ENCODE assay signal across 20 cellular contexts in genomic region chr1:53361541-53361961, GRCh38. TPM values are rescaled to one million over a fixed set of nuclear protein-coding genes. Genes with fewer than 3 reads are reported as not detected.
DNase-seq lines count a peak whose midpoint lies in the region; ATAC-seq, FAIRE-seq and TF ChIP-seq lines count a peak whose summit lies in the region.
"Had no signal": no experiment of that assay in that cellular context is flagged by ENCODE, and none has a peak within 500 bp of the region (broad histone marks: within the 10 kb centered on the region; RNA-seq: fewer than 3 reads in every experiment).

No MANE protein-coding gene starts in this region.

- no peak overlapping the region for H3K27ac ChIP-seq in K562 (ENCODE audit: extremely low read depth, low read depth, low read length)
- no peak overlapping the region for H3K27ac ChIP-seq in upper lobe of left lung
- no peak overlapping the region for H3K27ac ChIP-seq in MM.1S (ENCODE audit: low read length)
- H3K27ac ChIP-seq: BLaER1 treated with 17β-estradiol and CSF1 and Interleukin-3, amounts not matched to agents 10 nM and 100 nM; breast epithelium; transverse colon had no signal

- peaks cover 2% of the 10 kb centered on the region; the same call in 1 of the 2 replicates for H3K9me3 ChIP-seq in K562 (replicated peaks; ENCODE audit: control insufficient read depth, insufficient read depth, low read depth, low read length)
- H3K9me3 ChIP-seq in upper lobe of left lung, result peaks cover 0 to 9% (median 3%) of the 10 kb centered on the region in 4 donors
- no peaks in the 10 kb centered on the region for H3K9me3 ChIP-seq in MM.1S (replicated peaks; ENCODE audit: insufficient read depth, low read length)

- H4K20me1 ChIP-seq in K562 (replicated peaks; ENCODE audit: control insufficient read depth, insufficient read depth, low read length) (no peaks in the 10 kb centered on the region), MM.1S (ENCODE audit: insufficient read depth, low read length) (no peaks in the 10 kb centered on the region)
- H4K20me1 ChIP-seq: BLaER1 treated with 17β-estradiol and CSF1 and Interleukin-3, amounts not matched to agents 10 nM and 100 nM had no signal

- H3K36me3 ChIP-seq in K562 (ENCODE audit: control insufficient read depth, insufficient read depth, low read length) (no peaks in the 10 kb centered on the region), upper lobe of left lung (no peaks in the 10 kb centered on the region), MM.1S (replicated peaks; ENCODE audit: insufficient read depth, low read length) (no peaks in the 10 kb centered on the region)
- H3K36me3 ChIP-seq: breast epithelium, transverse colon had no signal

- H3K27me3 ChIP-seq in K562 (ENCODE audit: control insufficient read depth in 2 of 2, insufficient read depth in 2 of 2, low read length in 2 of 2) (peaks cover 5 to 14% of the 10 kb centered on the region in 2 experiments; a peak in 3 of 5 replicates), upper lobe of left lung (no peaks in the 10 kb centered on the region), MM.1S (replicated peaks; ENCODE audit: insufficient read depth, low read length) (no peaks in the 10 kb centered on the region)
- H3K27me3 ChIP-seq: BLaER1 treated with 17β-estradiol and CSF1 and Interleukin-3, amounts not matched to agents 10 nM and 100 nM; breast epithelium had no signal

- no peaks in the 10 kb centered on the region for H3F3A ChIP-seq in MM.1S (ENCODE audit: insufficient read depth, low read length)

- H3K4me2 ChIP-seq in K562 (ENCODE audit: insufficient read depth, low read length) (no peak overlapping the region), MM.1S (ENCODE audit: low read depth, low read length) (no peak overlapping the region)

- H2AFZ ChIP-seq in K562 (ENCODE audit: low read depth, low read length) (no peak overlapping the region), MM.1S (ENCODE audit: low read length) (no peak overlapping the region)

- FAIRE-seq in K562 (lab: Jason Lieb, UNC), result no peak
- FAIRE-seq: GM12878 had no signal

- CTCF ChIA-PET in K562 (lab: Yijun Ruan, JAX; ENCODE audit: low intra/inter-chr PET ratio), result no interaction called here

- H3K4me3 ChIP-seq in K562 (no peak overlapping the region), upper lobe of left lung (no peak overlapping the region), MM.1S (ENCODE audit: low read length) (no peak overlapping the region)
- H3K4me3 ChIP-seq: BLaER1 treated with 17β-estradiol and CSF1 and Interleukin-3, amounts not matched to agents 10 nM and 100 nM; breast epithelium; GM12878; mucosa of descending colon; transverse colon had no signal

- WGBS in K562 (ENCODE audit: insufficient coverage, low coverage, missing lambda C conversion rate), result 41% methylated on average over 3 of the region's 3 CpGs
- 73 to 77% methylated on average over 3 of the region's 3 CpGs for WGBS in upper lobe of left lung, 2 donors

- intact Hi-C loops in K562 (cut with micrococcal nuclease) (no loop called here), left colon (cut with DNase I, micrococcal nuclease) (no loop called here)

- no TSS peak for BruUV-seq in K562 (replicated peaks; lab: Mats Ljungman, UMichigan)

- H3K79me2 ChIP-seq in K562 (ENCODE audit: control insufficient read depth, insufficient read depth, low read length) (no peaks in the 10 kb centered on the region), MM.1S (ENCODE audit: low read length) (no peaks in the 10 kb centered on the region)

- no peak for TF ChIP-seq RAD21 in K562 (CRISPR knock-in tag; conservative IDR thresholded peaks at IDR 0.05 in 1 of 2, IDR thresholded peaks at IDR 0.05 in 1 of 2)

- TF ChIP-seq CTCF in K562 (IDR thresholded peaks at IDR 0.05 in 2 of 3, conservative IDR thresholded peaks at IDR 0.05 in 1 of 3; ENCODE audit: insufficient read depth in 2 of 3, low read depth in 1 of 3, low read length in 3 of 3), result no peak
- no peak for TF ChIP-seq CTCF in upper lobe of left lung (IDR thresholded peaks at IDR 0.05)
- TF ChIP-seq CTCF in MM.1S (IDR thresholded peaks at IDR 0.05; ENCODE audit: low read length), result no peak

- TF ChIP-seq POLR2A in K562 (conservative IDR thresholded peaks at IDR 0.05) (no peak), upper lobe of left lung (IDR thresholded peaks at IDR 0.05) (no peak)

- TF ChIP-seq EP300 in K562 (IDR thresholded peaks at IDR 0.05; ENCODE audit: low read length), result no peak
- TF ChIP-seq EP300 in upper lobe of left lung (IDR thresholded peaks at IDR 0.05), result no peak

- 0 out of 4 replicates have a peak overlapping the region, but pooled peaks of 1 of the 2 experiments have one; percentile 46 for H3K9ac ChIP-seq in K562 (ENCODE audit: insufficient read depth in 1 of 2, low read depth in 2 of 2, low read length in 2 of 2)
- no peak overlapping the region for H3K9ac ChIP-seq in MM.1S (ENCODE audit: low read length)

- ATAC-seq in K562, result no peak
- ATAC-seq in upper lobe of left lung (ENCODE audit: low FRiP score in 2 of 2), result peak; percentile 8 to 48
- ATAC-seq in HG02763 (IDR thresholded peaks at IDR 0.05; ENCODE audit: unreplicated experiment), result no peak
- no peak for ATAC-seq in left colon
- ATAC-seq: GM12878; mucosa of descending colon; stimulated activated naive CD8-positive, alpha-beta T cell treated with anti-CD3 and anti-CD28 coated beads, Interleukin-15, Interleukin-2, amounts not matched to agents 100 U/mL and 50 U/mL, for 24 hours had no signal

- H3K4me1 ChIP-seq in K562 (replicated peaks in 1 of 2; ENCODE audit: control insufficient read depth in 2 of 2, insufficient read depth in 2 of 2, low read length in 2 of 2) (no peaks in the 10 kb centered on the region; a peak in 2 of 5 replicates), upper lobe of left lung (peaks cover 0 to 9% (median 3%) of the 10 kb centered on the region in 4 donors), MM.1S (ENCODE audit: low read length) (no peaks in the 10 kb centered on the region)
- H3K4me1 ChIP-seq: breast epithelium, transverse colon had no signal

- POLR2A ChIA-PET in K562 (lab: Yijun Ruan, JAX), result interaction anchor here (1.8 kb wide), 1 partner anchor 19 kb away, joined by 4 read pairs; no protein-coding TSS in a partner anchor

- peak; percentile 39 for DNase-seq in activated effector memory CD4-positive, alpha-beta T cell treated with anti-CD3 and anti-CD28 coated beads, Interleukin-2, amount 50 U/mL, for 16 hours
- no peak for DNase-seq in activated effector memory CD4-positive, alpha-beta T cell treated with Interleukin-2 at 50 U/mL for 16 hours
- DNase-seq in K562 (ENCODE audit: extremely low read depth in 1 of 4, low spot score in 3 of 4), result no peak
- DNase-seq in mesenteric fat pad (ENCODE audit: low spot score), result peak; percentile 57
- peak in 1 of 2 donors; percentile 18 for DNase-seq in upper lobe of left lung
- DNase-seq in MM.1S, result no peak
- DNase-seq in left colon, result no peak
- DNase-seq: activated gamma-delta T cell; DND-41; glutamatergic neuron; KBM-7; SIG-M5; stimulated activated CD4-positive, alpha-beta T cell treated with anti-CD3 and anti-CD28 coated beads, Interleukin-4, amount 100 ng/mL, for 24 hours; stimulated activated naive CD8-positive, alpha-beta T cell treated with anti-CD3 and anti-CD28 coated beads, Interleukin-15, Interleukin-2, amounts not matched to agents 100 U/mL and 50 U/mL, for 24 hours; transverse colon had no signal

- no peaks in the 10 kb centered on the region for H3K9me1 ChIP-seq in K562 (ENCODE audit: control insufficient read depth, insufficient read depth, low read length)

- H3K9me2 ChIP-seq in MM.1S (replicated peaks; ENCODE audit: insufficient read depth, low read length), result no peaks in the 10 kb centered on the region

- in situ Hi-C loops in K562 (cut with MboI), result no loop called here

TF ChIP-seq in K562, 482 proteins besides CTCF, POLR2A, EP300 and RAD21:
- TF ChIP-seq STAG1 (CRISPR knock-in tag; IDR thresholded peaks at IDR 0.05; ENCODE audit: borderline replicate concordance) (no peak), NRF1 (conservative IDR thresholded peaks at IDR 0.05 in 1 of 2, IDR thresholded peaks at IDR 0.05 in 1 of 2) (peak; percentile 49 to 55; a peak in 3 of 4 replicates)

RNA-seq across cellular contexts. Expression of gene LRP8, which starts 33.7 kb away (rescaled TPM):
- 204 and 345 TPM in 2 replicates for total RNA-seq in K562 (2011; cell fraction: chromatin; rRNA removed; ENCODE audit: low replicate concordance)
- 194 and 216 TPM in 2 replicates for total RNA-seq in K562 (2011; cell fraction: nucleolus; rRNA removed)
- 168 and 198 TPM in 2 replicates for total RNA-seq in K562 (2011; cell fraction: nucleoplasm; rRNA removed)
- total RNA-seq in K562 (2014; rRNA removed) (24.2 and 27.6 TPM in 2 replicates), K562 (2014; rRNA removed; fragmentation: Illumina TruSeq; extraction: Trizol) (27.5 and 29.1 TPM in 2 replicates), K562 (2015; rRNA removed; fragmentation: Illumina TruSeq; extraction: Trizol) (35.3 and 35.9 TPM in 2 replicates), K562 (2021) (34.3 and 42.7 TPM in 2 replicates), mesenteric fat pad (9.9 TPM), upper lobe of left lung (10 to 100 TPM in 4 of 6 donors, 1 to 10 TPM in 2; 4.6 to 23.0 (median 11.1) TPM), left colon (1 to 10 TPM; 2.5 to 5.3 TPM)
- polyA plus RNA-seq in K562 (2011; rRNA removed) (56.1 and 81.1 TPM in 2 replicates), K562 (2014; fragmentation: Illumina TruSeq; extraction: Trizol) (41.4 and 44.4 TPM in 2 replicates), K562 (2014; fragmentation: Nextera tagmentation; extraction: Ambion mirVana) (1 to 10 TPM; 7.1 to 8.8 TPM), K562 (2014; rRNA removed) (31.3 and 35.3 TPM in 2 replicates)
- 51.8 and 56.8 TPM in 2 replicates for polyA plus RNA-seq in K562 (2011; cell fraction: cytosol; rRNA removed)
- 300 and 376 TPM in 2 replicates for polyA plus RNA-seq in K562 (2011; cell fraction: nucleus; rRNA removed)
- polyA plus RNA-seq in K562 (2012), result 19.3 and 23.5 TPM in 2 replicates
- polyA minus RNA-seq in K562 (2011; rRNA and poly(A)+ RNA removed), result 90.5 and 95.8 TPM in 2 replicates
- 33.8 and 37.6 TPM in 2 replicates for polyA minus RNA-seq in K562 (2011; cell fraction: cytosol; rRNA and poly(A)+ RNA removed)
- polyA minus RNA-seq in K562 (2011; cell fraction: nucleus; rRNA and poly(A)+ RNA removed), result 90.9 and 98.3 TPM in 2 replicates

Comparison
In these comparisons a context has a peak if more than half of its experiments do, and no peak if none do; other contexts are left out.
1. DNase-seq: peak in activated effector memory CD4-positive, alpha-beta T cell treated with anti-CD3 and anti-CD28 coated beads, Interleukin-2, amount 50 U/mL, for 16 hours (single experiment) and mesenteric fat pad (single experiment); none in activated effector memory CD4-positive, alpha-beta T cell treated with Interleukin-2 at 50 U/mL for 16 hours (single experiment), K562 (0 of 4), MM.1S (single experiment) and left colon (0 of 2).
2. ATAC-seq: peak in upper lobe of left lung (2 of 2); none in K562 (single experiment), HG02763 (single experiment) and left colon (single experiment).